In genomic region chr4:141802324-141802723, GRCh38 we compare ENCODE assay signal across 21 cellular contexts.
A peak's percentile ranks its signal among the peaks of the same experiment; 100 is the strongest.
DNase-seq lines count a peak whose midpoint lies in the region; ATAC-seq and TF ChIP-seq lines count a peak whose summit lies in the region.
"Had no signal": no experiment of that assay in that cellular context is flagged by ENCODE, and none has a peak within 500 bp of the region (broad histone marks: within the 10 kb centered on the region; RNA-seq: fewer than 3 reads in every experiment).

No MANE protein-coding gene starts in this region.

- no peak overlapping the region for H3K27ac ChIP-seq in AG04450 (ENCODE audit: low read depth, low read length)
- H3K27ac ChIP-seq: esophagus muscularis mucosa, pancreas, suprapubic skin had no signal

- DNase-seq in AG04450 (ENCODE audit: low read depth, low spot score) (peak; percentile 23), HFFc6 (peak; percentile 71), astrocyte of the hippocampus (ENCODE audit: low read depth, low spot score) (peak; percentile 78), kidney glomerular epithelial cell (lab: John Stamatoyannopoulos, UW) (peak; percentile 96), medulla oblongata (ENCODE audit: extremely low spot score) (no peak)
- DNase-seq: activated CD8-positive, alpha-beta memory T cell treated with anti-CD3 and anti-CD28 coated beads, Interleukin-2, amount 50 U/mL, for 48 hours; C1 segment of cervical spinal cord; cortex of kidney; KG1; mesendoderm; NCI-H1436; NCI-H446; pancreas; stimulated activated CD4-positive, alpha-beta T cell treated with anti-CD3 and anti-CD28 coated beads, Interleukin-15, amount 100 ng/mL, for 24 hours had no signal

- H3K27me3 Mint-ChIP-seq in HFFc6 (ENCODE audit: insufficient read depth): no peaks in the 10 kb centered on the region

- no peaks in the 10 kb centered on the region for H3K9me3 ChIP-seq in AG04450 (ENCODE audit: control insufficient read depth, insufficient read depth, low read length)
- H3K9me3 ChIP-seq: esophagus muscularis mucosa, pancreas, suprapubic skin had no signal

- peak overlapping the region; percentile 85 for H3K27ac Mint-ChIP-seq in HFFc6
- H3K27ac Mint-ChIP-seq: activated naive CD8-positive, alpha-beta T cell had no signal

- CTCF ChIA-PET in AG04450 (lab: Charles Lee): interaction anchor here (0.7 kb wide), 1 partner anchor 17 kb away, joined by 3 read pairs; no protein-coding TSS in a partner anchor

- TF ChIP-seq CTCF in AG04450 (IDR thresholded peaks at IDR 0.05; ENCODE audit: low read depth, low read length) (no peak), HFFc6 (IDR thresholded peaks at IDR 0.05) (no peak)

- POLR2A ChIA-PET in AG04450 (lab: Yijun Ruan, JAX): interaction anchor here (0.7 kb wide), 1 partner anchor 95 kb away, joined by 3 read pairs; no protein-coding TSS in a partner anchor

- no peaks in the 10 kb centered on the region for H3K27me3 ChIP-seq in AG04450 (ENCODE audit: control insufficient read depth, insufficient read depth, low read length)
- H3K27me3 ChIP-seq: esophagus muscularis mucosa, pancreas, suprapubic skin had no signal

- H3K4me3 ChIP-seq in AG04450 (ENCODE audit: low read depth, low read length): no peak overlapping the region
- H3K4me3 ChIP-seq: esophagus muscularis mucosa, pancreas, suprapubic skin had no signal

- no peaks in the 10 kb centered on the region for H3K9me3 Mint-ChIP-seq in HFFc6

- ATAC-seq in HG03139 (IDR thresholded peaks at IDR 0.05; ENCODE audit: unreplicated experiment) (no peak), HG02870 (IDR thresholded peaks at IDR 0.05; ENCODE audit: unreplicated experiment) (no peak), GM21786 (IDR thresholded peaks at IDR 0.05; ENCODE audit: unreplicated experiment) (no peak)
- ATAC-seq: activated CD4-positive, CD25-positive, alpha-beta regulatory T cell treated with anti-CD3 and anti-CD28 coated beads, Interleukin-2, amount 50 U/mL, for 24 hours; pancreas had no signal

- peaks cover 71% of the 10 kb centered on the region for H3K4me1 Mint-ChIP-seq in HFFc6 (ENCODE audit: low read depth)

- peak overlapping the region; percentile 49 for H3K4me3 Mint-ChIP-seq in HFFc6
- H3K4me3 Mint-ChIP-seq: activated naive CD8-positive, alpha-beta T cell had no signal

- no peaks in the 10 kb centered on the region; the same call in 1 of the 2 replicates for H3K36me3 Mint-ChIP-seq in HFFc6 (ENCODE audit: low read depth)
- H3K36me3 Mint-ChIP-seq: activated naive CD8-positive, alpha-beta T cell had no signal
